ENCODE assay signal across 1 cellular context in genomic region chr6:123841067-123841896, GRCh38.
TF ChIP-seq lines count a peak whose summit lies in the region.

No MANE protein-coding gene starts in this region.

TF ChIP-seq in HEK293, 187 proteins besides CTCF, POLR2A, EP300 and RAD21 (continued from another document and continues in another):
- 0 out of 2 replicates have a peak, but pooled peaks have one; percentile 50 for TF ChIP-seq ZBTB49 (tag by site-specific recombination; IDR thresholded peaks at IDR 0.05; ENCODE audit: low read depth)
- TF ChIP-seq ZNF692 (tag by site-specific recombination; IDR thresholded peaks at IDR 0.05): peak; percentile 50; the same call in 1 of the 2 replicates
- no peak for TF ChIP-seq ZNF169 (tag by site-specific recombination; IDR thresholded peaks at IDR 0.05)
- peak; percentile 94 for TF ChIP-seq ZNF488 (tag by site-specific recombination; IDR thresholded peaks at IDR 0.05)
- no peak for TF ChIP-seq ZNF707 (tag by site-specific recombination; IDR thresholded peaks at IDR 0.05)
- TF ChIP-seq HOXA7 (CRISPR knock-in tag; IDR thresholded peaks at IDR 0.05; ENCODE audit: borderline replicate concordance): no peak
- no peak for TF ChIP-seq PBX3 (CRISPR knock-in tag; IDR thresholded peaks at IDR 0.05)
- no peak; the same call in 1 of the 2 replicates for TF ChIP-seq GLIS2 (tag by site-specific recombination; IDR thresholded peaks at IDR 0.05)
- TF ChIP-seq KLF1 (tag by site-specific recombination; IDR thresholded peaks at IDR 0.05): no peak
- TF ChIP-seq KLF9 (tag by site-specific recombination; IDR thresholded peaks at IDR 0.05; ENCODE audit: low read depth): no peak
- no peak for TF ChIP-seq TSHZ1 (tag by site-specific recombination; IDR thresholded peaks at IDR 0.05; ENCODE audit: borderline replicate concordance)
- TF ChIP-seq ZFP3 (tag by site-specific recombination; IDR thresholded peaks at IDR 0.05; ENCODE audit: low read depth): no peak
- TF ChIP-seq ZBTB6 (tag by site-specific recombination; IDR thresholded peaks at IDR 0.05): 0 out of 2 replicates have a peak, but pooled peaks have one; percentile 50
- 0 out of 2 replicates have a peak, but pooled peaks have one; percentile 52 for TF ChIP-seq INSM2 (tag by site-specific recombination; IDR thresholded peaks at IDR 0.05)
- TF ChIP-seq ZNF341 (tag by site-specific recombination; IDR thresholded peaks at IDR 0.05; ENCODE audit: low read depth): no peak
- TF ChIP-seq ZNF664 (tag by site-specific recombination; IDR thresholded peaks at IDR 0.05): peak; percentile 44; the same call in 1 of the 2 replicates
- peak; percentile 99 for TF ChIP-seq TCF7L2 (IDR thresholded peaks at IDR 0.05; ENCODE audit: borderline replicate concordance, low read depth, low read length)
- TF ChIP-seq MYNN (tag by site-specific recombination; IDR thresholded peaks at IDR 0.05; ENCODE audit: borderline replicate concordance): peak; percentile 42; the same call in 1 of the 2 replicates
- no peak for TF ChIP-seq ZNF266 (tag by site-specific recombination; IDR thresholded peaks at IDR 0.05; ENCODE audit: low read depth)
- no peak for TF ChIP-seq ZNF248 (tag by site-specific recombination; IDR thresholded peaks at IDR 0.05)
- peak; percentile 95 for TF ChIP-seq ZNF580 (tag by site-specific recombination; IDR thresholded peaks at IDR 0.05)
- no peak for TF ChIP-seq ZNF624 (tag by site-specific recombination; IDR thresholded peaks at IDR 0.05)
- TF ChIP-seq ELK4 (IDR thresholded peaks at IDR 0.05; ENCODE audit: borderline replicate concordance, low read depth, low read length): no peak
- no peak for TF ChIP-seq ZNF549 (tag by site-specific recombination; IDR thresholded peaks at IDR 0.05)
- no peak for TF ChIP-seq ZNF623 (tag by site-specific recombination; IDR thresholded peaks at IDR 0.05)
- peak; percentile 39; the same call in 1 of the 2 replicates for TF ChIP-seq ZNF518A (tag by site-specific recombination; conservative IDR thresholded peaks at IDR 0.05; ENCODE audit: low read depth)
- no peak for TF ChIP-seq ZNF548 (tag by site-specific recombination; IDR thresholded peaks at IDR 0.05)
- peak; percentile 30; the same call in 1 of the 2 replicates for TF ChIP-seq ZNF214 (tag by site-specific recombination; IDR thresholded peaks at IDR 0.05; ENCODE audit: borderline replicate concordance)
- no peak for TF ChIP-seq ZBTB10 (tag by site-specific recombination; IDR thresholded peaks at IDR 0.05)
- TF ChIP-seq ZNF24 (tag by site-specific recombination; IDR thresholded peaks at IDR 0.05): peak; percentile 86
- no peak for TF ChIP-seq ZFP37 (tag by site-specific recombination; IDR thresholded peaks at IDR 0.05)
- TF ChIP-seq WT1 (tag by site-specific recombination; IDR thresholded peaks at IDR 0.05): peak; percentile 99
